In genomic region chr7:86668315-86668714, GRCh38 we compare ENCODE assay signal across 1 cellular context.
TF ChIP-seq lines count a peak whose summit lies in the region.

No MANE protein-coding gene starts in this region.

TF ChIP-seq in WTC11, 78 proteins besides CTCF, POLR2A, EP300 and RAD21 (continued from another document):
- TF ChIP-seq, protein P1, sequence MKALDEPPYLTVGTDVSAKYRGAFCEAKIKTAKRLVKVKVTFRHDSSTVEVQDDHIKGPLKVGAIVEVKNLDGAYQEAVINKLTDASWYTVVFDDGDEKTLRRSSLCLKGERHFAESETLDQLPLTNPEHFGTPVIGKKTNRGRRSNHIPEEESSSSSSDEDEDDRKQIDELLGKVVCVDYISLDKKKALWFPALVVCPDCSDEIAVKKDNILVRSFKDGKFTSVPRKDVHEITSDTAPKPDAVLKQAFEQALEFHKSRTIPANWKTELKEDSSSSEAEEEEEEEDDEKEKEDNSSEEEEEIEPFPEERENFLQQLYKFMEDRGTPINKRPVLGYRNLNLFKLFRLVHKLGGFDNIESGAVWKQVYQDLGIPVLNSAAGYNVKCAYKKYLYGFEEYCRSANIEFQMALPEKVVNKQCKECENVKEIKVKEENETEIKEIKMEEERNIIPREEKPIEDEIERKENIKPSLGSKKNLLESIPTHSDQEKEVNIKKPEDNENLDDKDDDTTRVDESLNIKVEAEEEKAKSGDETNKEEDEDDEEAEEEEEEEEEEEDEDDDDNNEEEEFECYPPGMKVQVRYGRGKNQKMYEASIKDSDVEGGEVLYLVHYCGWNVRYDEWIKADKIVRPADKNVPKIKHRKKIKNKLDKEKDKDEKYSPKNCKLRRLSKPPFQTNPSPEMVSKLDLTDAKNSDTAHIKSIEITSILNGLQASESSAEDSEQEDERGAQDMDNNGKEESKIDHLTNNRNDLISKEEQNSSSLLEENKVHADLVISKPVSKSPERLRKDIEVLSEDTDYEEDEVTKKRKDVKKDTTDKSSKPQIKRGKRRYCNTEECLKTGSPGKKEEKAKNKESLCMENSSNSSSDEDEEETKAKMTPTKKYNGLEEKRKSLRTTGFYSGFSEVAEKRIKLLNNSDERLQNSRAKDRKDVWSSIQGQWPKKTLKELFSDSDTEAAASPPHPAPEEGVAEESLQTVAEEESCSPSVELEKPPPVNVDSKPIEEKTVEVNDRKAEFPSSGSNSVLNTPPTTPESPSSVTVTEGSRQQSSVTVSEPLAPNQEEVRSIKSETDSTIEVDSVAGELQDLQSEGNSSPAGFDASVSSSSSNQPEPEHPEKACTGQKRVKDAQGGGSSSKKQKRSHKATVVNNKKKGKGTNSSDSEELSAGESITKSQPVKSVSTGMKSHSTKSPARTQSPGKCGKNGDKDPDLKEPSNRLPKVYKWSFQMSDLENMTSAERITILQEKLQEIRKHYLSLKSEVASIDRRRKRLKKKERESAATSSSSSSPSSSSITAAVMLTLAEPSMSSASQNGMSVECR (CRISPR knock-in tag; IDR thresholded peaks at IDR 0.05; ENCODE audit: borderline replicate concordance), result no peak
- no peak for TF ChIP-seq NR2C2 (CRISPR knock-in tag; IDR thresholded peaks at IDR 0.05)
- no peak for TF ChIP-seq NR1H2 (CRISPR knock-in tag; IDR thresholded peaks at IDR 0.05)
- TF ChIP-seq ZNF671 (CRISPR knock-in tag; IDR thresholded peaks at IDR 0.05), result no peak
- no peak for TF ChIP-seq ZNF317 (CRISPR knock-in tag; IDR thresholded peaks at IDR 0.05; ENCODE audit: borderline replicate concordance, low read depth)
